ENCODE assay signal across 9 cellular contexts in the genomic region with DNA sequence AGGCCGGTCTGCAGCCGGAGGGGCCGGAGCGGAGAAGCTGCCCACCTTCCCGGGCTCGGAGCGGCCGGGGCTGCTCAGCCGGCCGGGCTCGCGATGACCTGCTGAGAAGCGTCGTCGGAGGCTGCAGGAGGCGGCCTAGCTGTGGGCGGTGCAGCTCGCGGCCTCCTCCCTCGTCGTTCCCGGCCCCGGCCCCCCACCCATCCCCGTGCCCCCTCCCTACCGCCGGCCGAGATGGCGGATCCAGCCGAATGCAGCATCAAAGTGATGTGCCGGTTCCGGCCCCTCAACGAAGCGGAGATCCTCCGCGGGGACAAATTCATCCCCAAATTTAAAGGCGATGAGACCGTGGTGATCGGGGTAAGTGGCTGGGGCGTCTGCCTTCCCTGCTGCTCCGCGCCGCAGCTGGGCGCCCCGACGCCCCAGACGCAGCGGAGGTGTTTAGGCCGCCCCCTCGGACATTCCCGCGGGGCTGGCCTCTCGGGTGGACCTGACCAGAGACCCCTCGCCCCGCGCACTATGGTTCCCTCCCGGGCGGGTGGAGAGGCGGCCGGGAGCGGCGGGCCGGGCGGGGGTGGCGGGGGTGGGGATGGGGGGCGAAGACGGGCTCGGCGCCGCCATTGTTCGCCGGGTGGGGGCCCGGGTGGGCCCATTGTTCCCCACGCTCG. TPM values are rescaled to one million over a fixed set of nuclear protein-coding genes. Genes with fewer than 3 reads are reported as not detected.
DNase-seq lines count a peak whose midpoint lies in the region; ATAC-seq and TF ChIP-seq lines count a peak whose summit lies in the region.
"Had no signal": no experiment of that assay in that cellular context is flagged by ENCODE, and none has a peak within 500 bp of the region (broad histone marks: within the 10 kb centered on the region; RNA-seq: fewer than 3 reads in every experiment).

No MANE protein-coding gene starts in this region.

- H3K36me3 ChIP-seq in kidney epithelial cell (ENCODE audit: control insufficient read depth, insufficient read depth, low read length) (no peaks in the 10 kb centered on the region), thoracic aorta (no peaks in the 10 kb centered on the region)
- H3K36me3 ChIP-seq: SJSA1 had no signal

- ATAC-seq in GM19328 (IDR thresholded peaks at IDR 0.05; ENCODE audit: unreplicated experiment) = peak; percentile 35
- ATAC-seq in HG03159 (IDR thresholded peaks at IDR 0.05; ENCODE audit: unreplicated experiment) = peak; percentile 29
- peak; percentile 49 for ATAC-seq in thoracic aorta (ENCODE audit: insufficient number of reproducible peaks, low FRiP score, low read depth)

- H3K27me3 Mint-ChIP-seq in Calu3 (ENCODE audit: unreplicated experiment) = peaks cover 36% of the 10 kb centered on the region

- CTCF ChIA-PET in Calu3 (lab: Charles Lee) = no interaction called here

- intact Hi-C loops in Calu3 (cut with micrococcal nuclease; ENCODE audit: unreplicated experiment) = no loop called here

- TF ChIP-seq CTCF in Calu3 (IDR thresholded peaks at IDR 0.05; ENCODE audit: unreplicated experiment) (no peak), kidney epithelial cell (IDR thresholded peaks at IDR 0.05; ENCODE audit: insufficient read depth, low read length, poor library complexity, severe bottlenecking) (no peak), thoracic aorta (IDR thresholded peaks at IDR 0.05) (no peak)

- H3K9me3 Mint-ChIP-seq in Calu3 (ENCODE audit: low read depth, unreplicated experiment) = no peaks in the 10 kb centered on the region

- no peak overlapping the region for H3K27ac ChIP-seq in thoracic aorta
- H3K27ac ChIP-seq: SJSA1 had no signal

- H3K4me1 ChIP-seq in thoracic aorta (ENCODE audit: control insufficient read depth in 1 of 2, low read depth in 2 of 2) = peaks cover 8 to 15% of the 10 kb centered on the region in 2 donors
- H3K4me1 ChIP-seq: SJSA1 had no signal

- peaks cover 6% of the 10 kb centered on the region for H3K36me3 Mint-ChIP-seq in Calu3 (ENCODE audit: insufficient read depth, unreplicated experiment)

- no peaks in the 10 kb centered on the region for H3K9me3 ChIP-seq in thoracic aorta

- peak overlapping the region; percentile 54 for H3K4me3 Mint-ChIP-seq in Calu3 (ENCODE audit: low read depth, unreplicated experiment)

- H3K4me3 ChIP-seq in kidney epithelial cell (ENCODE audit: low read depth, low read length) (peak overlapping the region; percentile 26), thoracic aorta (peak overlapping the region; percentile 74)
- H3K4me3 ChIP-seq: SJSA1 had no signal

- H3K27me3 ChIP-seq in kidney epithelial cell (ENCODE audit: control insufficient read depth, insufficient read depth, low read length) = peaks cover 18% of the 10 kb centered on the region
- H3K27me3 ChIP-seq in thoracic aorta (replicated peaks; ENCODE audit: insufficient read depth) = no peaks in the 10 kb centered on the region

- peaks cover under 1% of the 10 kb centered on the region for H3K4me1 Mint-ChIP-seq in Calu3 (ENCODE audit: low read depth, unreplicated experiment)

- BruUV-seq in Calu3 (replicated peaks; lab: Mats Ljungman, UMichigan) = no TSS peak

- DNase-seq in Calu3 = no peak
- peak; percentile 63 for DNase-seq in activated CD8-positive, alpha-beta memory T cell treated with anti-CD3 and anti-CD28 coated beads, Interleukin-2, amount 50 U/mL, for 48 hours
- no peak for DNase-seq in kidney epithelial cell (ENCODE audit: low read depth)
- no peak for DNase-seq in thoracic aorta (ENCODE audit: low spot score)
- DNase-seq in medulla oblongata (ENCODE audit: extremely low spot score) = no peak
- DNase-seq in SW 1271 (lab: John Stamatoyannopoulos, UW) = no peak

- H3K27ac Mint-ChIP-seq in Calu3 (ENCODE audit: unreplicated experiment) = no peak overlapping the region

RNA-seq across cellular contexts. Expression of a gene that starts 0.5 kb away (rescaled TPM):
- total RNA-seq in Calu3 (2022) = 0.87 and 2.9 TPM in 2 replicates
- 7.0 and 8.7 TPM in 2 replicates for total RNA-seq in kidney epithelial cell
- 1 to 10 TPM; 4.5 to 7.3 TPM for total RNA-seq in thoracic aorta
